In the genomic region with DNA sequence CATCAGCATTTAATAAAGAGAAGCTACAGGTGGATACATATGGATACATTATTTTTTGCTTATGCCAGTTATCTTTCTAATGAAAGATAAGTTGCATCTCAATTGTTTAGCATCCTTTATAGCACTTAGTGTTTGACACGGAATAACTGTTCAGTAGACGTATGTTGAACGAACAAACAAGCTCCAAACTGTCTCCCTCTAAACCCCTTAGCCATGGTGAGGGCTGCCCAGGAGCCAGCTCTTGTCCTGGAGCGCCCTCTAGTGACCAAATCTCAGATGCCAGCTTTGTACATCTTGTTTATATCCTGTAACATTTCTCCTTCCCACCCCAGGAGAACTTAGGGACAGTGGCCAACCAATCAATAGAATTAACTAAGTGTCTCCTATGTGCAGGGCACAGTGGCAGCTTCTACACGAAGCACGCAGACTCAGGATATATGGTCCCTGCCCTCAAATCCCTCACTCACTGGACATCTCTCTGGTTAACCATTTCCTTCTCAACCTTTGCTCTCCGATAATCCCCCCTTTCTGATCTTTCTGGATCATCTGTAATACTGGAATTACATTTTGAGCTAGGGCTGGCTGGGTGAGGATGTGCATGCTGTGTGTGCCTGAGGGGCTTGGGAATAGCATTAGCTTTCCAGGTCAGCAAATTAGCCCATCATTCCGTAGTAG, we compare ENCODE assay signal across 9 cellular contexts. TPM values are rescaled to one million over a fixed set of nuclear protein-coding genes. Genes with fewer than 3 reads are reported as not detected.
DNase-seq lines count a peak whose midpoint lies in the region; ATAC-seq and TF ChIP-seq lines count a peak whose summit lies in the region.
"Had no signal": no experiment of that assay in that cellular context is flagged by ENCODE, and none has a peak within 500 bp of the region (broad histone marks: within the 10 kb centered on the region; RNA-seq: fewer than 3 reads in every experiment).

No MANE protein-coding gene starts in this region.

- H3K9me3 ChIP-seq in PC-9 (ENCODE audit: insufficient read depth, low read depth) (no peaks in the 10 kb centered on the region), neural progenitor cell (ENCODE audit: low read depth) (no peaks in the 10 kb centered on the region)

- peak; percentile 91 for DNase-seq in GM03348 (ENCODE audit: low spot score)
- peak; percentile 60 for DNase-seq in LHCN-M2 (ENCODE audit: low read depth)
- peak; percentile 71 to 75 for DNase-seq in PC-9
- peak; percentile 70 for DNase-seq in activated T-cell treated with anti-CD3 and anti-CD28 coated beads for 4 hours
- peak; percentile 61 for DNase-seq in fibroblast of gingiva (ENCODE audit: low read depth)
- DNase-seq in neural progenitor cell (ENCODE audit: low spot score): peak; percentile 87
- peak; percentile 67 to 74 for DNase-seq in stimulated activated naive CD8-positive, alpha-beta T cell treated with anti-CD3 and anti-CD28 coated beads, Interleukin-15, amount 100 ng/mL, for 72 hours

- H3F3A ChIP-seq in PC-9 (ENCODE audit: insufficient read depth, low read depth) (no peaks in the 10 kb centered on the region), neural progenitor cell (ENCODE audit: low read depth) (no peaks in the 10 kb centered on the region)

- POLR2A ChIA-PET in PC-9 (lab: Charles Lee; ENCODE audit: unreplicated experiment): no interaction called here

- H3K27me3 ChIP-seq in PC-9 (ENCODE audit: insufficient read depth, low read depth): peaks cover 39% of the 10 kb centered on the region
- H3K27me3 ChIP-seq in neural progenitor cell: no peaks in the 10 kb centered on the region

- no peaks in the 10 kb centered on the region for H3K36me3 Mint-ChIP-seq in neural progenitor cell

- H3K4me1 Mint-ChIP-seq in neural progenitor cell: peaks cover 20% of the 10 kb centered on the region
- H3K4me1 Mint-ChIP-seq in stimulated activated naive CD8-positive, alpha-beta T cell treated with anti-CD3 and anti-CD28 coated beads, Interleukin-15, amount 100 ng/mL, for 72 hours: peaks cover 4% of the 10 kb centered on the region

- H4K20me1 ChIP-seq in PC-9 (ENCODE audit: insufficient read depth) (no peaks in the 10 kb centered on the region), neural progenitor cell (ENCODE audit: low read depth) (no peaks in the 10 kb centered on the region)

- ATAC-seq in stimulated activated naive CD8-positive, alpha-beta T cell treated with anti-CD3 and anti-CD28 coated beads, Interleukin-15, amount 100 ng/mL, for 72 hours: peak; percentile 86
- ATAC-seq in HG03108 (IDR thresholded peaks at IDR 0.05; ENCODE audit: unreplicated experiment): no peak

- H3K9me2 ChIP-seq in PC-9 (ENCODE audit: insufficient read depth): no peaks in the 10 kb centered on the region

- H3K9ac ChIP-seq in neural progenitor cell: no peak overlapping the region

- H3K4me3 Mint-ChIP-seq in neural progenitor cell: no peak overlapping the region
- no peak overlapping the region for H3K4me3 Mint-ChIP-seq in stimulated activated naive CD8-positive, alpha-beta T cell treated with anti-CD3 and anti-CD28 coated beads, Interleukin-15, amount 100 ng/mL, for 72 hours

- no peaks in the 10 kb centered on the region for H3K4me1 ChIP-seq in PC-9 (replicated peaks; ENCODE audit: insufficient read depth)
- H3K4me1 ChIP-seq in neural progenitor cell: peaks cover 6% of the 10 kb centered on the region

- H3K27ac ChIP-seq in PC-9 (no peak overlapping the region), neural progenitor cell (no peak overlapping the region)

- no TSS peak for BruUV-seq in PC-9 (replicated peaks; lab: Mats Ljungman, UMichigan)

- H3K9me3 Mint-ChIP-seq in neural progenitor cell: no peaks in the 10 kb centered on the region
- no peaks in the 10 kb centered on the region for H3K9me3 Mint-ChIP-seq in stimulated activated naive CD8-positive, alpha-beta T cell treated with anti-CD3 and anti-CD28 coated beads, Interleukin-15, amount 100 ng/mL, for 72 hours

- no peak overlapping the region for H3K27ac Mint-ChIP-seq in neural progenitor cell
- H3K27ac Mint-ChIP-seq in stimulated activated naive CD8-positive, alpha-beta T cell treated with anti-CD3 and anti-CD28 coated beads, Interleukin-15, amount 100 ng/mL, for 72 hours: peak overlapping the region in 1 of 2 donors; percentile 34

- H3K79me2 ChIP-seq in PC-9 (ENCODE audit: low read depth) (no peaks in the 10 kb centered on the region), neural progenitor cell (ENCODE audit: low read depth) (no peaks in the 10 kb centered on the region)

- no peaks in the 10 kb centered on the region for H3K36me3 ChIP-seq in PC-9 (ENCODE audit: low read depth)
- H3K36me3 ChIP-seq in neural progenitor cell: no peaks in the 10 kb centered on the region

- H3K4me2 ChIP-seq in PC-9 (no peak overlapping the region), neural progenitor cell (no peak overlapping the region)

- no peak overlapping the region for H2AFZ ChIP-seq in PC-9
- no peak overlapping the region for H2AFZ ChIP-seq in neural progenitor cell (replicated peaks)

- peak; percentile 100 for TF ChIP-seq CTCF in PC-9 (conservative IDR thresholded peaks at IDR 0.05)
- peak; percentile 94 for TF ChIP-seq CTCF in neural progenitor cell (IDR thresholded peaks at IDR 0.05)

- intact Hi-C loops in PC-9 (cut with micrococcal nuclease; ENCODE audit: unreplicated experiment): loop anchor here (1.0 to 2.0 kb wide), 5 partner anchors 36 to 293 kb away; no protein-coding TSS in a partner anchor

- H3K4me3 ChIP-seq in PC-9: no peak overlapping the region
- H3K4me3 ChIP-seq in neural progenitor cell: no peak overlapping the region

- peaks cover 6% of the 10 kb centered on the region for H3K27me3 Mint-ChIP-seq in neural progenitor cell (ENCODE audit: insufficient read depth, low read depth)
- H3K27me3 Mint-ChIP-seq in stimulated activated naive CD8-positive, alpha-beta T cell treated with anti-CD3 and anti-CD28 coated beads, Interleukin-15, amount 100 ng/mL, for 72 hours: no peaks in the 10 kb centered on the region

- CTCF ChIA-PET in PC-9 (lab: Charles Lee): interaction anchor here (0.5 to 2.2 kb wide), 18 partner anchors 19 to 848 kb away, joined by 3 to 25 read pairs (median 4); partner anchors contain the start of genes PROK1 and STRIP1

RNA-seq across cellular contexts. Expression of gene KCNA10, which starts 22.9 kb away (rescaled TPM):
- total RNA-seq in LHCN-M2 (2014; rRNA removed) (not detected in 2 replicates), PC-9 (2021) (not detected in 2 replicates), neural progenitor cell (ENCODE audit: low replicate concordance) (not detected in 2 replicates)
- not detected for polyA plus RNA-seq in LHCN-M2 (2012)
- polyA plus RNA-seq: esophagus had no signal

RNA-seq across cellular contexts. Expression of gene PROK1, which starts 45.1 kb away (rescaled TPM):
- not detected in 2 replicates for total RNA-seq in LHCN-M2 (2014; rRNA removed)
- polyA plus RNA-seq in LHCN-M2 (2012): not detected
- total RNA-seq in PC-9 (2021): not detected in 2 replicates
- 0.12 TPM in 1 of 2 replicates, not detected in the other for total RNA-seq in neural progenitor cell (ENCODE audit: low replicate concordance)
